ENCODE assay signal across 8 cellular contexts in genomic region chr5:65076251-65076869, GRCh38.
DNase-seq lines count a peak whose midpoint lies in the region; ATAC-seq, FAIRE-seq and TF ChIP-seq lines count a peak whose summit lies in the region.

No MANE protein-coding gene starts in this region.

- peak; percentile 61 to 74 for TF ChIP-seq RAD21 in K562 (CRISPR knock-in tag; conservative IDR thresholded peaks at IDR 0.05 in 1 of 2, IDR thresholded peaks at IDR 0.05 in 1 of 2)

- H3K4me1 ChIP-seq in CD8-positive, alpha-beta memory T cell (ENCODE audit: insufficient read depth, low read length): no peaks in the 10 kb centered on the region
- H3K4me1 ChIP-seq in K562 (replicated peaks in 1 of 2; ENCODE audit: control insufficient read depth in 2 of 2, insufficient read depth in 2 of 2, low read length in 2 of 2) (peaks cover 5 to 32% of the 10 kb centered on the region in 2 experiments), lung (ENCODE audit: control insufficient read depth in 2 of 2, insufficient read depth in 2 of 2, low read length in 2 of 2) (no peaks in the 10 kb centered on the region), thymus (ENCODE audit: control insufficient read depth, insufficient read depth, low read length) (no peaks in the 10 kb centered on the region)

- TF ChIP-seq POLR2A in K562 (conservative IDR thresholded peaks at IDR 0.05): no peak

- peak; percentile 83 for TF ChIP-seq EP300 in K562 (IDR thresholded peaks at IDR 0.05; ENCODE audit: low read length)

- H2AFZ ChIP-seq in K562 (ENCODE audit: low read depth, low read length): peak overlapping the region; percentile 93

- no peaks in the 10 kb centered on the region for H3K9me1 ChIP-seq in K562 (ENCODE audit: control insufficient read depth, insufficient read depth, low read length)

- ATAC-seq in GM19351 (IDR thresholded peaks at IDR 0.05; ENCODE audit: unreplicated experiment) (peak; percentile 88), HG03469 (IDR thresholded peaks at IDR 0.05; ENCODE audit: unreplicated experiment) (peak; percentile 63), K562 (peak; percentile 97), lung (ENCODE audit: insufficient read depth, low FRiP score) (peak; percentile 63)

- 5% methylated on average over 5 of the region's 5 CpGs for WGBS in K562 (ENCODE audit: insufficient coverage, low coverage, missing lambda C conversion rate)
- 54 to 58% methylated on average over 5 of the region's 5 CpGs for WGBS in lung, 2 donors
- WGBS in thymus: 56% methylated on average over 5 of the region's 5 CpGs

- H3K4me3 Mint-ChIP-seq in CD8-positive, alpha-beta memory T cell: no peak overlapping the region

- H3K4me2 ChIP-seq in K562 (ENCODE audit: insufficient read depth, low read length): peak overlapping the region; percentile 45

- H3K27ac Mint-ChIP-seq in CD8-positive, alpha-beta memory T cell: peak overlapping the region in 3 of 8 donors; percentile 54 to 80 (median 65)

- in situ Hi-C loops in K562 (cut with MboI): no loop called here

- POLR2A ChIA-PET in CD8-positive, alpha-beta memory T cell (lab: Charles Lee): no interaction called here
- POLR2A ChIA-PET in K562 (lab: Yijun Ruan, JAX): interaction anchor here (0.8 kb wide), 1 partner anchor 11 kb away, joined by 3 read pairs; no protein-coding TSS in a partner anchor

- H3K4me3 ChIP-seq in CD8-positive, alpha-beta memory T cell (ENCODE audit: low read length): no peak overlapping the region
- H3K4me3 ChIP-seq in K562: no peak overlapping the region
- no peak overlapping the region for H3K4me3 ChIP-seq in lung
- no peak overlapping the region for H3K4me3 ChIP-seq in thymus (ENCODE audit: low read length)

- no peak overlapping the region for H3K27ac ChIP-seq in CD8-positive, alpha-beta memory T cell (ENCODE audit: low read depth, low read length)
- H3K27ac ChIP-seq in K562 (ENCODE audit: extremely low read depth, low read depth, low read length) (peak overlapping the region; percentile 47; the same call in 2 of the 3 replicates), lung (ENCODE audit: low read depth in 1 of 2, low read length in 1 of 2) (peak overlapping the region in 1 of 2 donors; percentile 12), thymus (ENCODE audit: low read depth) (peak overlapping the region; percentile 32)

- no peaks in the 10 kb centered on the region for H3K9me3 ChIP-seq in CD8-positive, alpha-beta memory T cell (ENCODE audit: low read length)
- H3K9me3 ChIP-seq in K562 (replicated peaks; ENCODE audit: control insufficient read depth, insufficient read depth, low read depth, low read length) (peaks cover 4% of the 10 kb centered on the region; the same call in 1 of the 2 replicates), lung (ENCODE audit: control insufficient read depth in 2 of 2, insufficient read depth in 1 of 2, low read length in 1 of 2) (no peaks in the 10 kb centered on the region), thymus (ENCODE audit: control insufficient read depth) (no peaks in the 10 kb centered on the region)

- H3K79me2 ChIP-seq in K562 (ENCODE audit: control insufficient read depth, insufficient read depth, low read length): no peaks in the 10 kb centered on the region

- H3K27me3 Mint-ChIP-seq in CD8-positive, alpha-beta memory T cell: peaks cover 6 to 12% of the 10 kb centered on the region in 2 donors

- TF ChIP-seq CTCF in K562 (IDR thresholded peaks at IDR 0.05 in 2 of 3, conservative IDR thresholded peaks at IDR 0.05 in 1 of 3; ENCODE audit: insufficient read depth in 2 of 3, low read depth in 1 of 3, low read length in 3 of 3) (peak; percentile 58 to 75 (median 66)), lung (IDR thresholded peaks at IDR 0.05; ENCODE audit: control extremely low read depth, extremely low read depth) (no peak)

- CTCF ChIA-PET in CD8-positive, alpha-beta memory T cell (lab: Charles Lee): interaction anchor here (0.7 to 3.1 kb wide), 7 partner anchors 9 to 410 kb away, joined by 3 to 15 read pairs (median 3); partner anchors contain the start of gene ADAMTS6
- CTCF ChIA-PET in K562 (lab: Yijun Ruan, JAX; ENCODE audit: low intra/inter-chr PET ratio): no interaction called here

- FAIRE-seq in K562 (lab: Jason Lieb, UNC): peak; percentile 91

- H3K27me3 ChIP-seq in CD8-positive, alpha-beta memory T cell (ENCODE audit: insufficient read depth, low read length, poor library complexity, severe bottlenecking): no peaks in the 10 kb centered on the region
- no peaks in the 10 kb centered on the region for H3K27me3 ChIP-seq in K562 (ENCODE audit: control insufficient read depth in 2 of 2, insufficient read depth in 2 of 2, low read length in 2 of 2)
- H3K27me3 ChIP-seq in lung (ENCODE audit: control insufficient read depth, insufficient read depth): no peaks in the 10 kb centered on the region
- H3K27me3 ChIP-seq in thymus (ENCODE audit: control insufficient read depth, insufficient read depth): no peaks in the 10 kb centered on the region

- no peaks in the 10 kb centered on the region for H3K36me3 Mint-ChIP-seq in CD8-positive, alpha-beta memory T cell

- intact Hi-C loops in K562 (cut with micrococcal nuclease): loop anchor here (2.0 to 5.0 kb wide), 2 partner anchors 131 to 406 kb away; no protein-coding TSS in a partner anchor

- no TSS peak for BruUV-seq in K562 (replicated peaks; lab: Mats Ljungman, UMichigan)

- peak overlapping the region in 1 of 2 experiments; percentile 38; a peak in 1 of 4 replicates for H3K9ac ChIP-seq in K562 (ENCODE audit: insufficient read depth in 1 of 2, low read depth in 2 of 2, low read length in 2 of 2)

- H3K9me3 Mint-ChIP-seq in CD8-positive, alpha-beta memory T cell: no peaks in the 10 kb centered on the region

- H3K4me1 Mint-ChIP-seq in CD8-positive, alpha-beta memory T cell: peaks cover 4 to 5% (median 5%) of the 10 kb centered on the region in 3 donors

- no peaks in the 10 kb centered on the region for H4K20me1 ChIP-seq in K562 (replicated peaks; ENCODE audit: control insufficient read depth, insufficient read depth, low read length)

- peak in 4 of 5 donors; percentile 12 to 63 (median 51) for DNase-seq in CD8-positive, alpha-beta memory T cell
- peak; percentile 19 for DNase-seq in T follicular helper cell (ENCODE audit: low read depth)
- peak; percentile 82 to 94 (median 86) for DNase-seq in K562 (ENCODE audit: extremely low read depth in 1 of 4, low spot score in 3 of 4)
- DNase-seq in lung (ENCODE audit: low spot score): peak; percentile 41
- DNase-seq in NCI-H1930 (lab: John Stamatoyannopoulos, UW): no peak

- no peaks in the 10 kb centered on the region for H3K36me3 ChIP-seq in CD8-positive, alpha-beta memory T cell (ENCODE audit: insufficient read depth, low read length)
- H3K36me3 ChIP-seq in K562 (ENCODE audit: control insufficient read depth, insufficient read depth, low read length) (no peaks in the 10 kb centered on the region), lung (ENCODE audit: control insufficient read depth in 2 of 2, insufficient read depth in 2 of 2, low read length in 2 of 2) (no peaks in the 10 kb centered on the region), thymus (ENCODE audit: control insufficient read depth, insufficient read depth) (no peaks in the 10 kb centered on the region)

TF ChIP-seq in K562, 482 proteins besides CTCF, POLR2A, EP300 and RAD21 (continues in another document):
- TF ChIP-seq ELF2 (CRISPR knock-in tag; IDR thresholded peaks at IDR 0.05): no peak
- TF ChIP-seq BCLAF1 (IDR thresholded peaks at IDR 0.05; ENCODE audit: borderline replicate concordance in 1 of 2, control insufficient read depth in 1 of 2, low read depth in 2 of 2, low read length in 1 of 2): no peak
- no peak for TF ChIP-seq KLF13 (tag; IDR thresholded peaks at IDR 0.05; ENCODE audit: borderline replicate concordance, low read depth)
- TF ChIP-seq ZNF707 (CRISPR knock-in tag; conservative IDR thresholded peaks at IDR 0.05): no peak
- TF ChIP-seq ZFP91 (CRISPR knock-in tag; IDR thresholded peaks at IDR 0.05): no peak
- no peak for TF ChIP-seq SP1 (CRISPR knock-in tag; IDR thresholded peaks at IDR 0.05)
- no peak for TF ChIP-seq RNF2 (IDR thresholded peaks at IDR 0.05)
- TF ChIP-seq CC2D1A (IDR thresholded peaks at IDR 0.05): peak; percentile 75
- TF ChIP-seq ID3 (CRISPR knock-in tag; IDR thresholded peaks at IDR 0.05): no peak
- TF ChIP-seq ID3 (tag; IDR thresholded peaks at IDR 0.05): no peak

Comparison
In these comparisons a context has a peak if more than half of its experiments do, and no peak if none do; other contexts are left out.
1. DNase-seq: peak in CD8-positive, alpha-beta memory T cell (4 of 5), T follicular helper cell (single experiment), K562 (4 of 4) and lung (single experiment); none in NCI-H1930 (0 of 2).
2. Peak in every context shown above with its lines, with median percentiles within 50 percentile points of each other: ATAC-seq.